8 cellular contexts compared by ENCODE assay signal in the genomic region with DNA sequence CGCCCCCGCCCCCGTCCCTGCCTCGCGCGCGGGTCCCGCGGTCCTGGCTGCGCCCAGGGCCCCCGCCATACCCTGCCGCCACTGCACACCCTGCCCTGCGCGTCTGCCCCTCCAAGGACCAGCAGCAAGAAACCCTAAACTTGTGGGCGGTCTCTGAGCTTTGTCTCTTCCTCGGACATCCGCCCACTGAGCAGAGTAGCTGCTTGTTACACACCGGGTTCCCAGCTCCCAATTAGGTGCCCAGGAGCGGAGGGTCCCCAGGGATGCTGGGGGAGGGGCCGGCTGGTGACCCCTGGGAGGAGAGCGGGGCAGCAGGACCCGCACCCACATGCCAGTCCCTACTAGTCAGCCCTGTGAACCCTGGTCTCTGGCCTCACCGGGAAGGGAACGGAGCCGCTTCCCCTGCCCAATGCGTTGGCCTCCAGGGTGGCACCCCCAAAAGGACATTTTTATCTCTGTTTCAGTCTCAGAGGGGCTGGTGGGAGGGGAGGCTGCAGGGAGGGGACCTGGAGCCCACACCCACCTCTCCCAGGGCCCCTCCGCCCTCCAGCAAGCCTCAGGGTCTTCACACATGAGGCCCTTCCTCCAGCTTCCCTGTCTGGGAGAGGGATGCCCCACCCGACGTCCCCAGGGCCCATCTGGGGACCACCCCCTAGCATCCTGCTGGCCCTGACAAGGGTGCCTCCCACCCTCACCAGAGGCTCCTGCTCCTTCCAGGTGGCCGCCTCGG. TPM values are rescaled to one million over a fixed set of nuclear protein-coding genes. Genes with fewer than 3 reads are reported as not detected.
DNase-seq lines count a peak whose midpoint lies in the region; ATAC-seq, FAIRE-seq and TF ChIP-seq lines count a peak whose summit lies in the region.

No MANE protein-coding gene starts in this region.

- H3K27ac ChIP-seq in CD4-positive, alpha-beta memory T cell (ENCODE audit: low read depth, low read length) = peak overlapping the region; percentile 63
- no peak overlapping the region for H3K27ac ChIP-seq in aorta (ENCODE audit: low read depth in 1 of 2, low read length in 2 of 2)

- CTCF ChIA-PET in CD4-positive, alpha-beta memory T cell (lab: Charles Lee; ENCODE audit: partially characterized antibody) = interaction anchor here (0.7 to 2.9 kb wide), 15 partner anchors 10 to 223 kb away, joined by 3 to 28 read pairs (median 8); a partner anchor contains a TSS

- H3K4me3 Mint-ChIP-seq in CD4-positive, alpha-beta memory T cell = peak overlapping the region in 5 of 8 donors; percentile 46 to 74 (median 69)
- peak overlapping the region; percentile 69 for H3K4me3 Mint-ChIP-seq in natural killer cell

- no peaks in the 10 kb centered on the region for H3K9me3 ChIP-seq in CD4-positive, alpha-beta memory T cell (ENCODE audit: control insufficient read depth in 1 of 2, low read length in 2 of 2)
- H3K9me3 ChIP-seq in aorta (ENCODE audit: control insufficient read depth, low read length) = no peaks in the 10 kb centered on the region

- H3K4me3 ChIP-seq in CD4-positive, alpha-beta memory T cell (ENCODE audit: low read length in 2 of 2) = peak overlapping the region; percentile 11 to 44
- H3K4me3 ChIP-seq in bronchial epithelial cell (ENCODE audit: low read depth, low read length) (peak overlapping the region; percentile 41), aorta (ENCODE audit: low read length in 2 of 2) (no peak overlapping the region)

- POLR2A ChIA-PET in CD4-positive, alpha-beta memory T cell (lab: Charles Lee; ENCODE audit: partially characterized antibody) = interaction anchor here (0.7 to 10.5 kb wide), 18 partner anchors 11 to 253 kb away, joined by 3 to 658 read pairs (median 9); a partner anchor contains a TSS

- peaks cover 13 to 37% (median 23%) of the 10 kb centered on the region in 4 donors for H3K4me1 Mint-ChIP-seq in CD4-positive, alpha-beta memory T cell
- peaks cover 17 to 33% of the 10 kb centered on the region in 2 donors for H3K4me1 Mint-ChIP-seq in natural killer cell

- no peaks in the 10 kb centered on the region for H3K27me3 ChIP-seq in CD4-positive, alpha-beta memory T cell (ENCODE audit: insufficient read depth, low read length)
- H3K27me3 ChIP-seq in bronchial epithelial cell (ENCODE audit: control insufficient read depth, insufficient read depth, low read length) (no peaks in the 10 kb centered on the region), aorta (ENCODE audit: control insufficient read depth in 1 of 2, insufficient read depth in 2 of 2, low read length in 1 of 2) (no peaks in the 10 kb centered on the region)

- no peak for TF ChIP-seq CTCF in bronchial epithelial cell (IDR thresholded peaks at IDR 0.05; ENCODE audit: insufficient read depth, low read length, severe bottlenecking)
- TF ChIP-seq CTCF in natural killer cell (IDR thresholded peaks at IDR 0.05) = no peak

- H3K27me3 Mint-ChIP-seq in CD4-positive, alpha-beta memory T cell = peaks cover 0 to 2% of the 10 kb centered on the region in 2 donors
- H3K27me3 Mint-ChIP-seq in natural killer cell (ENCODE audit: low read depth in 2 of 2) = no peaks in the 10 kb centered on the region

- 47 to 54% methylated on average over 23 to 31 of the region's 31 CpGs for WGBS in aorta, 2 donors

- no peak for DNase-seq in CD4-positive, alpha-beta memory T cell
- DNase-seq in bronchial epithelial cell (ENCODE audit: low read depth) (no peak), natural killer cell (no peak), aorta (no peak), germinal center (ENCODE audit: low spot score) (no peak)

- intact Hi-C loops in CD4-positive, alpha-beta memory T cell (cut with micrococcal nuclease) = loop anchor here (1.0 kb wide), 4 partner anchors 11 to 105 kb away; a partner anchor contains a TSS
- intact Hi-C loops in natural killer cell (cut with micrococcal nuclease) = no loop called here
- intact Hi-C loops in aorta (cut with DNase I) = no loop called here

- no peak for FAIRE-seq in bronchial epithelial cell (lab: Jason Lieb, UNC)

- H3K4me1 ChIP-seq in CD4-positive, alpha-beta memory T cell (ENCODE audit: insufficient read depth, low read length) = peaks cover 24% of the 10 kb centered on the region
- no peaks in the 10 kb centered on the region for H3K4me1 ChIP-seq in aorta (ENCODE audit: control insufficient read depth in 1 of 2, insufficient read depth in 2 of 2, low read length in 2 of 2)

- H3K36me3 ChIP-seq in CD4-positive, alpha-beta memory T cell (ENCODE audit: insufficient read depth, low read length) = no peaks in the 10 kb centered on the region
- H3K36me3 ChIP-seq in bronchial epithelial cell (ENCODE audit: control insufficient read depth, insufficient read depth, low read length) (no peaks in the 10 kb centered on the region), aorta (ENCODE audit: control insufficient read depth in 1 of 2, insufficient read depth in 2 of 2, low read length in 1 of 2) (no peaks in the 10 kb centered on the region)

- ATAC-seq in HG03439 (IDR thresholded peaks at IDR 0.05; ENCODE audit: unreplicated experiment) (peak; percentile 2), natural killer cell (no peak), aorta (ENCODE audit: low FRiP score) (no peak), GM21528 (IDR thresholded peaks at IDR 0.05; ENCODE audit: low FRiP score, unreplicated experiment) (no peak), HG02973 (IDR thresholded peaks at IDR 0.05; ENCODE audit: unreplicated experiment) (no peak)

- H3K27ac Mint-ChIP-seq in CD4-positive, alpha-beta memory T cell = peak overlapping the region in 5 of 7 donors; percentile 29 to 85 (median 76)
- H3K27ac Mint-ChIP-seq in natural killer cell = peak overlapping the region; percentile 18 to 82

- peaks cover 0 to 4% (median 0%) of the 10 kb centered on the region in 8 donors for H3K9me3 Mint-ChIP-seq in CD4-positive, alpha-beta memory T cell
- no peaks in the 10 kb centered on the region for H3K9me3 Mint-ChIP-seq in natural killer cell

- peaks cover 13 to 17% of the 10 kb centered on the region in 2 donors for H3K36me3 Mint-ChIP-seq in CD4-positive, alpha-beta memory T cell
- no peaks in the 10 kb centered on the region for H3K36me3 Mint-ChIP-seq in natural killer cell

RNA-seq across cellular contexts. Expression of a gene that starts 10.5 kb away (rescaled TPM):
- 100 to 1,000 TPM; 110 to 120 TPM for total RNA-seq in CD4-positive, alpha-beta memory T cell
- 10 to 100 TPM; 18.9 to 30.5 TPM for polyA plus RNA-seq in CD4-positive, alpha-beta memory T cell
- total RNA-seq in bronchial epithelial cell (0.26 TPM in 1 of 2 replicates, not detected in the other), natural killer cell (10 to 100 TPM in 1 of 3 donors, 1 to 10 TPM in 2; 6.7 to 12.9 (median 8.3) TPM), aorta (10 to 100 TPM; 10.5 to 31.2 TPM)
- polyA plus RNA-seq in aorta = 10 to 100 TPM; 11.3 to 26.1 TPM

RNA-seq across cellular contexts. Expression of a gene that starts 15.4 kb away (rescaled TPM):
- 10 to 100 TPM; 30.9 to 36.0 TPM for total RNA-seq in CD4-positive, alpha-beta memory T cell
- polyA plus RNA-seq in CD4-positive, alpha-beta memory T cell = 1 to 10 TPM; 1.3 to 5.4 TPM
- 4.5 and 5.8 TPM in 2 replicates for total RNA-seq in bronchial epithelial cell
- total RNA-seq in natural killer cell = 10 to 100 TPM; 36.3 to 52.0 (median 40.4) TPM
- 10 to 100 TPM; 35.5 to 43.0 TPM for total RNA-seq in aorta
- polyA plus RNA-seq in aorta = 100 to 1,000 TPM in 1 of 2 donors, 1 to 10 TPM in 1; 6.8 to 114 TPM

RNA-seq across cellular contexts. Expression of a gene that starts 15.8 kb away (rescaled TPM):
- total RNA-seq in CD4-positive, alpha-beta memory T cell = 10 to 100 TPM; 24.4 to 26.4 TPM
- 10 to 100 TPM in 1 of 2 donors, 1 to 10 TPM in 1; 4.5 to 16.6 TPM for polyA plus RNA-seq in CD4-positive, alpha-beta memory T cell
- total RNA-seq in bronchial epithelial cell (13.2 and 13.8 TPM in 2 replicates), natural killer cell (10 to 100 TPM; 11.7 to 15.1 (median 14.6) TPM), aorta (10 to 100 TPM; 10.2 to 10.3 TPM)
- 1 to 10 TPM; 3.9 to 9.6 TPM for polyA plus RNA-seq in aorta

RNA-seq across cellular contexts. Expression of a gene that starts 53.8 kb away (rescaled TPM):
- total RNA-seq in CD4-positive, alpha-beta memory T cell = not detected
- polyA plus RNA-seq in CD4-positive, alpha-beta memory T cell = not detected
- total RNA-seq in bronchial epithelial cell (4.9 and 7.1 TPM in 2 replicates), natural killer cell (not detected), aorta (10 to 100 TPM in 1 of 2 donors, 1 to 10 TPM in 1; 5.9 to 11.5 TPM)
- 10 to 100 TPM in 1 of 2 donors, 1 to 10 TPM in 1; 2.1 to 73.9 TPM for polyA plus RNA-seq in aorta

Comparison
In these comparisons a context has a peak if more than half of its experiments do, and no peak if none do; other contexts are left out.
1. H3K4me3 ChIP-seq: peak in CD4-positive, alpha-beta memory T cell (2 of 2) and bronchial epithelial cell (single experiment); none in aorta (0 of 2).